ENCODE assay signal across 16 cellular contexts in genomic region chr11:66324626-66325025, GRCh38. TPM values are rescaled to one million over a fixed set of nuclear protein-coding genes. Genes with fewer than 3 reads are reported as not detected.
A peak's percentile ranks its signal among the peaks of the same experiment; 100 is the strongest.
DNase-seq lines count a peak whose midpoint lies in the region; ATAC-seq, FAIRE-seq and TF ChIP-seq lines count a peak whose summit lies in the region.
"Had no signal": no experiment of that assay in that cellular context is flagged by ENCODE, and none has a peak within 500 bp of the region (broad histone marks: within the 10 kb centered on the region; RNA-seq: fewer than 3 reads in every experiment).

No MANE protein-coding gene starts in this region.

- H3K27me3 ChIP-seq in brain microvascular endothelial cell (replicated peaks), result no peaks in the 10 kb centered on the region
- H3K27me3 ChIP-seq: gastrocnemius medialis had no signal

- peaks cover 5% of the 10 kb centered on the region for H3K9me3 Mint-ChIP-seq in nephron
- H3K9me3 Mint-ChIP-seq: natural killer cell treated with Interleukin-12 subunit alpha and Interleukin-12 subunit beta and Interleukin-15 and Interleukin-18, amount 100 ng/mL, for 72 hours had no signal

- DNase-seq in AG10803 (ENCODE audit: low read depth) (peak; percentile 75), HCEC 1CT (peak; percentile 46), brain microvascular endothelial cell (no peak), GM19239 (ENCODE audit: insufficient read length, low spot score) (no peak), GM13976 (ENCODE audit: low spot score) (no peak), occipital lobe (lab: John Stamatoyannopoulos, UW) (no peak)
- DNase-seq in stimulated activated naive CD8-positive, alpha-beta T cell treated with anti-CD3 and anti-CD28 coated beads, Interleukin-15, Interleukin-2, amounts not matched to agents 100 U/mL and 50 U/mL, for 24 hours, result no peak
- DNase-seq: aorta; effector CD4-positive, alpha-beta T cell; gastrocnemius medialis; kidney glomerular epithelial cell; NCI-H2029; WERI-Rb-1 had no signal

- peaks cover 56% of the 10 kb centered on the region for H3K4me1 Mint-ChIP-seq in nephron

- peaks cover 3% of the 10 kb centered on the region for H3K27me3 Mint-ChIP-seq in nephron (ENCODE audit: low read depth)

- no peak for FAIRE-seq in GM19239 (lab: Jason Lieb, UNC)

- H3K27ac ChIP-seq in brain microvascular endothelial cell, result peak overlapping the region; percentile 14
- H3K27ac ChIP-seq: WERI-Rb-1 had no signal

- peak overlapping the region; percentile 76 to 93 (median 90) for H3K27ac Mint-ChIP-seq in nephron

- H3K4me3 Mint-ChIP-seq in nephron, result no peak overlapping the region
- H3K4me3 Mint-ChIP-seq: natural killer cell treated with Interleukin-12 subunit alpha and Interleukin-12 subunit beta and Interleukin-15 and Interleukin-18, amount 100 ng/mL, for 72 hours had no signal

- H3K36me3 Mint-ChIP-seq in nephron (ENCODE audit: low read depth), result no peaks in the 10 kb centered on the region
- H3K36me3 Mint-ChIP-seq: natural killer cell treated with Interleukin-12 subunit alpha and Interleukin-12 subunit beta and Interleukin-15 and Interleukin-18, amount 100 ng/mL, for 72 hours had no signal

- no peak for TF ChIP-seq CTCF in AG10803 (conservative IDR thresholded peaks at IDR 0.05; ENCODE audit: low read length)
- no peak for TF ChIP-seq CTCF in brain microvascular endothelial cell (IDR thresholded peaks at IDR 0.05; ENCODE audit: low read depth, low read length, missing control alignments)
- TF ChIP-seq CTCF in nephron (IDR thresholded peaks at IDR 0.05; ENCODE audit: unreplicated experiment in 3 of 3), result no peak
- TF ChIP-seq CTCF in GM13976 (IDR thresholded peaks at IDR 0.05; ENCODE audit: borderline replicate concordance, control extremely low read depth, extremely low read depth, insufficient read depth, missing control alignments), result no peak

- H3K36me3 ChIP-seq in brain microvascular endothelial cell (replicated peaks), result no peaks in the 10 kb centered on the region
- H3K36me3 ChIP-seq: gastrocnemius medialis, WERI-Rb-1 had no signal

- in situ Hi-C loops in brain microvascular endothelial cell (cut with HindIII; ENCODE audit: low pct_ligation_motif_present, low sequenced_read_pairs), result no loop called here
- in situ Hi-C loops in GM13976 (cut with MboI; ENCODE audit: low sequenced_read_pairs, unreplicated experiment), result no loop called here

- H3K4me3 ChIP-seq in AG10803 (ENCODE audit: low read length), result no peak overlapping the region
- H3K4me3 ChIP-seq in brain microvascular endothelial cell (ENCODE audit: low read depth, low read length), result no peak overlapping the region
- H3K4me3 ChIP-seq: gastrocnemius medialis had no signal

- no peak for ATAC-seq in stimulated activated naive CD8-positive, alpha-beta T cell treated with anti-CD3 and anti-CD28 coated beads, Interleukin-15, Interleukin-2, amounts not matched to agents 100 U/mL and 50 U/mL, for 24 hours
- ATAC-seq: gastrocnemius medialis; natural killer cell treated with Interleukin-12 subunit alpha and Interleukin-12 subunit beta and Interleukin-15 and Interleukin-18, amount 100 ng/mL, for 72 hours had no signal

RNA-seq across cellular contexts. Expression of gene CD248, which starts 7.8 kb away (rescaled TPM):
- total RNA-seq in occipital lobe, result 1.1 TPM
- total RNA-seq: SK-MEL-5 had no signal

RNA-seq across cellular contexts. Expression of gene RIN1, which starts 11.6 kb away (rescaled TPM):
- total RNA-seq in occipital lobe, result 0.47 TPM

RNA-seq across cellular contexts. Expression of gene BRMS1, which starts 20.3 kb away (rescaled TPM):
- total RNA-seq in occipital lobe, result 17.6 TPM

RNA-seq across cellular contexts. Expression of gene B4GAT1, which starts 22.8 kb away (rescaled TPM):
- total RNA-seq in occipital lobe, result 63.2 TPM

RNA-seq across cellular contexts. Expression of gene TMEM151A, which starts 32.9 kb away (rescaled TPM):
- total RNA-seq in occipital lobe, result 6.4 TPM
- total RNA-seq: gastrocnemius medialis; natural killer cell treated with Interleukin-12 subunit alpha and Interleukin-12 subunit beta and Interleukin-15 and Interleukin-18, amount 100 ng/mL, for 72 hours had no signal

Comparison
In these comparisons a context has a peak if more than half of its experiments do, and no peak if none do; other contexts are left out.
1. DNase-seq: peak in AG10803 (single experiment) and HCEC 1CT (single experiment); none in brain microvascular endothelial cell (single experiment), GM19239 (single experiment), GM13976 (single experiment), occipital lobe (single experiment) and stimulated activated naive CD8-positive, alpha-beta T cell treated with anti-CD3 and anti-CD28 coated beads, Interleukin-15, Interleukin-2, amounts not matched to agents 100 U/mL and 50 U/mL, for 24 hours (single experiment).